In genomic region chr16:58020628-58021521, GRCh38 we compare ENCODE assay signal across 9 cellular contexts. TPM values are rescaled to one million over a fixed set of nuclear protein-coding genes. Genes with fewer than 3 reads are reported as not detected.
DNase-seq lines count a peak whose midpoint lies in the region; ATAC-seq and TF ChIP-seq lines count a peak whose summit lies in the region.
"Had no signal": no experiment of that assay in that cellular context is flagged by ENCODE, and none has a peak within 500 bp of the region (broad histone marks: within the 10 kb centered on the region; RNA-seq: fewer than 3 reads in every experiment).

No MANE protein-coding gene starts in this region.

- H3K9me3 Mint-ChIP-seq in activated CD4-positive, alpha-beta T cell treated with anti-CD3 and anti-CD28 coated beads for 36 hours (ENCODE audit: low read depth): no peaks in the 10 kb centered on the region

- peaks cover 13% of the 10 kb centered on the region for H3K4me1 Mint-ChIP-seq in activated CD4-positive, alpha-beta T cell treated with anti-CD3 and anti-CD28 coated beads for 36 hours

- WGBS in stomach, 5 donors: 47 to 57% (median 54%) methylated on average over 8 of the region's 8 CpGs

- H3K36me3 Mint-ChIP-seq in activated CD4-positive, alpha-beta T cell treated with anti-CD3 and anti-CD28 coated beads for 36 hours (ENCODE audit: low read depth): peaks cover 3% of the 10 kb centered on the region

- CTCF ChIA-PET in activated CD4-positive, alpha-beta T cell treated with anti-CD3 and anti-CD28 coated beads for 36 hours (lab: Charles Lee): interaction anchor here (0.7 kb wide), 1 partner anchor 101 kb away, joined by 3 read pairs; no protein-coding TSS in a partner anchor

- H3K4me1 ChIP-seq in colonic mucosa (peaks cover 17% of the 10 kb centered on the region), stomach (peaks cover 31 to 52% (median 47%) of the 10 kb centered on the region in 4 donors)

- H3K9me3 ChIP-seq in colonic mucosa (no peaks in the 10 kb centered on the region), stomach (no peaks in the 10 kb centered on the region)
- H3K9me3 ChIP-seq: BLaER1 had no signal

- H3K4me3 Mint-ChIP-seq in activated CD4-positive, alpha-beta T cell treated with anti-CD3 and anti-CD28 coated beads for 36 hours: no peak overlapping the region

- peaks cover 4% of the 10 kb centered on the region for H3K27me3 Mint-ChIP-seq in activated CD4-positive, alpha-beta T cell treated with anti-CD3 and anti-CD28 coated beads for 36 hours

- POLR2A ChIA-PET in activated CD4-positive, alpha-beta T cell treated with anti-CD3 and anti-CD28 coated beads for 36 hours (lab: Charles Lee): no interaction called here

- DNase-seq in DMS79 treated with DMSO at 0.1 percent for 48 hours (lab: John Stamatoyannopoulos, UW): peak; percentile 1
- DNase-seq in DMS79 (lab: John Stamatoyannopoulos, UW): no peak
- peak; percentile 44 to 63 for DNase-seq in Kasumi-1 (lab: John Stamatoyannopoulos, UW)
- peak; percentile 79 for DNase-seq in activated CD4-positive, alpha-beta T cell treated with anti-CD3 and anti-CD28 coated beads for 36 hours
- DNase-seq in colonic mucosa: peak; percentile 80
- DNase-seq in medulla oblongata (ENCODE audit: extremely low spot score): peak; percentile 75
- DNase-seq in stomach: peak; percentile 74

- H3K36me3 ChIP-seq in colonic mucosa: no peaks in the 10 kb centered on the region
- peaks cover 3 to 41% (median 36%) of the 10 kb centered on the region in 4 donors for H3K36me3 ChIP-seq in stomach

- H3K27ac ChIP-seq in colonic mucosa (no peak overlapping the region), stomach (no peak overlapping the region)
- H3K27ac ChIP-seq: BLaER1 had no signal

- TF ChIP-seq CTCF in colonic mucosa (IDR thresholded peaks at IDR 0.05): peak; percentile 81
- TF ChIP-seq CTCF in stomach (IDR thresholded peaks at IDR 0.05): peak in 5 of 7 experiments; percentile 65 to 89 (median 77)

- H3K27me3 ChIP-seq in colonic mucosa: no peaks in the 10 kb centered on the region
- no peaks in the 10 kb centered on the region for H3K27me3 ChIP-seq in stomach

- H3K27ac Mint-ChIP-seq in activated CD4-positive, alpha-beta T cell treated with anti-CD3 and anti-CD28 coated beads for 36 hours: peak overlapping the region; percentile 26

- no peak for TF ChIP-seq POLR2A in stomach (IDR thresholded peaks at IDR 0.05)

- H3K9ac ChIP-seq in colonic mucosa (ENCODE audit: low read depth in 2 of 2, low read length in 2 of 2): no peak overlapping the region
- H3K9ac ChIP-seq: BLaER1 had no signal

- no peak overlapping the region for H3K4me3 ChIP-seq in colonic mucosa
- H3K4me3 ChIP-seq in stomach: no peak overlapping the region
- H3K4me3 ChIP-seq: BLaER1 had no signal

- TF ChIP-seq EP300 in stomach (IDR thresholded peaks at IDR 0.05): no peak

- intact Hi-C loops in activated CD4-positive, alpha-beta T cell treated with anti-CD3 and anti-CD28 coated beads for 36 hours (cut with DNase I, micrococcal nuclease): loop anchor here (1.0 to 10.0 kb wide), 6 partner anchors 105 to 374 kb away; partner anchors contain the start of genes CSNK2A2 (in 2 of the 2) and GINS3 (in 1 of the 2)
- intact Hi-C loops in colonic mucosa (cut with DNase I) (loop anchor here (5.0 kb wide), 1 partner anchor 286 kb away; no protein-coding TSS in a partner anchor), stomach (cut with DNase I; ENCODE audit: low total_unique reads) (no loop called here)

- peak; percentile 62 for ATAC-seq in activated CD4-positive, alpha-beta T cell treated with anti-CD3 and anti-CD28 coated beads for 36 hours
- no peak for ATAC-seq in HG03378 (IDR thresholded peaks at IDR 0.05; ENCODE audit: unreplicated experiment)

RNA-seq across cellular contexts. Expression of gene MMP15, which starts 4.7 kb away (rescaled TPM):
- total RNA-seq in activated CD4-positive, alpha-beta T cell treated with anti-CD3 and anti-CD28 coated beads for 36 hours: under 1 TPM; 0.19 to 0.43 TPM
- total RNA-seq in colonic mucosa (100 to 1,000 TPM in 1 of 2 donors, 10 to 100 TPM in 1; 79.2 to 126 TPM), stomach (100 to 1,000 TPM in 1 of 5 donors, 10 to 100 TPM in 4; 19.3 to 140 (median 43.3) TPM)
- polyA plus RNA-seq in stomach: 10 to 100 TPM in 2 of 3 donors, 1 to 10 TPM in 1; 8.1 to 24.0 (median 15.5) TPM

RNA-seq across cellular contexts. Expression of gene USB1, which starts 19.7 kb away (rescaled TPM):
- total RNA-seq in activated CD4-positive, alpha-beta T cell treated with anti-CD3 and anti-CD28 coated beads for 36 hours: 10 to 100 TPM; 37.3 to 38.5 TPM
- 10 to 100 TPM; 34.2 to 49.8 TPM for total RNA-seq in colonic mucosa
- total RNA-seq in stomach: 10 to 100 TPM in 2 of 5 donors, 1 to 10 TPM in 3; 4.1 to 54.0 (median 8.1) TPM
- 10 to 100 TPM; 18.9 to 28.6 (median 28.0) TPM for polyA plus RNA-seq in stomach

RNA-seq across cellular contexts. Expression of gene ZNF319, which starts 20.4 kb away (rescaled TPM):
- total RNA-seq in activated CD4-positive, alpha-beta T cell treated with anti-CD3 and anti-CD28 coated beads for 36 hours: 1 to 10 TPM; 5.3 to 6.6 TPM
- total RNA-seq in colonic mucosa (1 to 10 TPM; 3.5 to 5.3 TPM), stomach (10 to 100 TPM in 1 of 5 donors, 1 to 10 TPM in 3, not detected in 1; 2.4 to 11.0 (median 5.3) TPM)
- 1 to 10 TPM; 1.4 to 2.7 (median 2.2) TPM for polyA plus RNA-seq in stomach

RNA-seq across cellular contexts. Expression of gene CNGB1, which starts 49.9 kb away (rescaled TPM):
- total RNA-seq in activated CD4-positive, alpha-beta T cell treated with anti-CD3 and anti-CD28 coated beads for 36 hours: not detected
- under 1 TPM; 0.05 to 0.69 TPM for total RNA-seq in colonic mucosa
- 10 to 100 TPM in 1 of 5 donors, under 1 TPM in 1, not detected in 3; 0.73 to 18.0 TPM for total RNA-seq in stomach
- under 1 TPM in 1 of 3 donors, not detected in 2; 0.08 TPM for polyA plus RNA-seq in stomach

Comparison
In these comparisons a context has a peak if more than half of its experiments do, and no peak if none do; other contexts are left out.
1. RNA of gene MMP15, which starts 4.7 kb away (total RNA-seq): 79.2 to 126 TPM in colonic mucosa and 19.3 to 140 TPM in stomach; 0.19 to 0.43 TPM in activated CD4-positive, alpha-beta T cell treated with anti-CD3 and anti-CD28 coated beads for 36 hours; every median in the first group is over 10 times any median in the second.